Comparison of ENCODE assay signal across 1 cellular context in the genomic region with DNA sequence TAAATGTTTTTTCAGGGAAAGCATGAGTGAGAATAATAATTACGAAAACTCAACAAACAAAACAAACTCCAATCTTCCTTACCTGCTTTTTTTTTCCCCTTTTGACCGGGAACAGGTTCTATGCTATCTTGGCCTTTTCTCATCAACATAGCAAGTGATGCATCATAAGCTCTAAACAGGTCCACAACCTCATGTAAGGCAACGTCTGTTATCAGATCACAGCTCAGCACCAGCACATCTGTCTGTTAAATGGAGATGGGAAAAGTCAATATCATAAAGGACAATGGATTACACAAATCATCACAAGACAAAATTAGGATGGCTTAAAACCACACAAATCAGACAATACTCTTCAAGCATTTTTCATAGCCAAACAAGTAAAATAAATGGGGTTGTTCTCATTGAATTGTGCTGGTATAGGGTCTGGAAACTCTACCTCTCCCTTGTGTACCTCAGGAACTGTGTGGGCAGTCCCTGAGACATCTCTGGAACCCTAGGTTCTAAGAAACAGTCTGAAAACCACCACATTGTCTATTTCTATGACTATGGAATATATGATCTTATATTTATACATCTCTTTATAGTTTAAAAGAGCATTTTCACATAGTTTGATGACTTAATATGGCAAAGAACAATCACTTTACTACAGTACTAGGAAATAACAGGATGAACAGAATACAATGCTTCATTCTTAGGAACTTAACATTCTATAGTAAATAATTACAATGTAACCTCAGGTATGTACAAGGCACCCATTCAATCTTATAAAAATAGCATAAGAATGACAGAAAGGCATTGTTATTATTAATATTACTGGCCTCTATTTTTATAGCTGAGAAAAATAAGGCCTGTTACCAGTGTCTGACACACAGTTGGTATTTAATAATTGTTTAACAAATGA.
TF ChIP-seq lines count a peak whose summit lies in the region.

No MANE protein-coding gene starts in this region.

TF ChIP-seq in GM12878, 131 proteins besides CTCF, POLR2A, EP300 and RAD21:
- TF ChIP-seq SMC3 (IDR thresholded peaks at IDR 0.05; ENCODE audit: borderline replicate concordance, low read length) (no peak), SRF (IDR thresholded peaks at IDR 0.05; ENCODE audit: low read depth in 2 of 2, low read length in 2 of 2) (no peak), KDM1A (IDR thresholded peaks at IDR 0.05; ENCODE audit: borderline replicate concordance) (no peak), JUND (IDR thresholded peaks at IDR 0.05; ENCODE audit: low read depth, low read length) (no peak), NFXL1 (IDR thresholded peaks at IDR 0.05; ENCODE audit: borderline replicate concordance) (no peak), MXI1 (IDR thresholded peaks at IDR 0.05; ENCODE audit: low read depth, low read length) (no peak), NFYA (IDR thresholded peaks at IDR 0.05; ENCODE audit: borderline replicate concordance, low read depth, low read length) (no peak), ZSCAN29 (IDR thresholded peaks at IDR 0.05) (no peak), NR2F1 (conservative IDR thresholded peaks at IDR 0.05) (no peak), ZBTB40 (IDR thresholded peaks at IDR 0.05; ENCODE audit: borderline replicate concordance) (no peak)
- TF ChIP-seq, protein P1, sequence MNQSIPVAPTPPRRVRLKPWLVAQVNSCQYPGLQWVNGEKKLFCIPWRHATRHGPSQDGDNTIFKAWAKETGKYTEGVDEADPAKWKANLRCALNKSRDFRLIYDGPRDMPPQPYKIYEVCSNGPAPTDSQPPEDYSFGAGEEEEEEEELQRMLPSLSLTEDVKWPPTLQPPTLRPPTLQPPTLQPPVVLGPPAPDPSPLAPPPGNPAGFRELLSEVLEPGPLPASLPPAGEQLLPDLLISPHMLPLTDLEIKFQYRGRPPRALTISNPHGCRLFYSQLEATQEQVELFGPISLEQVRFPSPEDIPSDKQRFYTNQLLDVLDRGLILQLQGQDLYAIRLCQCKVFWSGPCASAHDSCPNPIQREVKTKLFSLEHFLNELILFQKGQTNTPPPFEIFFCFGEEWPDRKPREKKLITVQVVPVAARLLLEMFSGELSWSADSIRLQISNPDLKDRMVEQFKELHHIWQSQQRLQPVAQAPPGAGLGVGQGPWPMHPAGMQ (IDR thresholded peaks at IDR 0.05; ENCODE audit: borderline replicate concordance): no peak
